Comparison of ENCODE assay signal across 8 cellular contexts in genomic region chr10:70115948-70116682, GRCh38. TPM values are rescaled to one million over a fixed set of nuclear protein-coding genes. Genes with fewer than 3 reads are reported as not detected.
DNase-seq lines count a peak whose midpoint lies in the region; ATAC-seq and TF ChIP-seq lines count a peak whose summit lies in the region.

No MANE protein-coding gene starts in this region.

- no peaks in the 10 kb centered on the region for H3K79me2 ChIP-seq in PC-3 (ENCODE audit: low read length)

- H3K4me3 ChIP-seq in CD4-positive, CD25-positive, alpha-beta regulatory T cell (ENCODE audit: low read depth, low read length) = no peak overlapping the region
- no peak overlapping the region for H3K4me3 ChIP-seq in PC-3 (ENCODE audit: low read length)
- no peak overlapping the region for H3K4me3 ChIP-seq in lower leg skin (ENCODE audit: low read depth, poor library complexity, severe bottlenecking)

- H3K4me1 Mint-ChIP-seq in CD4-positive, CD25-positive, alpha-beta regulatory T cell = peaks cover 0 to 8% (median 5%) of the 10 kb centered on the region in 4 donors
- H3K4me1 Mint-ChIP-seq in activated T-helper 17 cell treated with anti-CD3 and anti-CD28 coated beads, Interleukin-2, amount 50 U/mL, for 72 hours = peaks cover 6% of the 10 kb centered on the region
- H3K4me1 Mint-ChIP-seq in progenitor cell of endocrine pancreas (ENCODE audit: low read depth) = peaks cover 12% of the 10 kb centered on the region

- H3K4me1 ChIP-seq in CD4-positive, CD25-positive, alpha-beta regulatory T cell (ENCODE audit: control insufficient read depth, insufficient read depth, low read length, poor library complexity, severe bottlenecking) = no peaks in the 10 kb centered on the region
- H3K4me1 ChIP-seq in PC-3 (ENCODE audit: insufficient read depth, low read length) = no peaks in the 10 kb centered on the region

- no peaks in the 10 kb centered on the region for H3K9me3 Mint-ChIP-seq in CD4-positive, CD25-positive, alpha-beta regulatory T cell
- no peaks in the 10 kb centered on the region for H3K9me3 Mint-ChIP-seq in activated T-helper 17 cell treated with anti-CD3 and anti-CD28 coated beads, Interleukin-2, amount 50 U/mL, for 72 hours
- H3K9me3 Mint-ChIP-seq in progenitor cell of endocrine pancreas (ENCODE audit: low read depth) = no peaks in the 10 kb centered on the region

- no peak overlapping the region for H3K9ac ChIP-seq in PC-3 (ENCODE audit: low read length)

- H3K27ac Mint-ChIP-seq in CD4-positive, CD25-positive, alpha-beta regulatory T cell = peak overlapping the region in 1 of 3 donors; percentile 55
- H3K27ac Mint-ChIP-seq in activated T-helper 17 cell treated with anti-CD3 and anti-CD28 coated beads, Interleukin-2, amount 50 U/mL, for 72 hours = peak overlapping the region; percentile 78
- peak overlapping the region; percentile 3 for H3K27ac Mint-ChIP-seq in progenitor cell of endocrine pancreas

- peak; percentile 67 to 71 for ATAC-seq in CD4-positive, CD25-positive, alpha-beta regulatory T cell (ENCODE audit: low read depth in 2 of 2)
- ATAC-seq in PC-3 (peak; percentile 85), HG03108 (IDR thresholded peaks at IDR 0.05; ENCODE audit: unreplicated experiment) (no peak)
- ATAC-seq in activated T-helper 17 cell treated with anti-CD3 and anti-CD28 coated beads, Interleukin-2, amount 50 U/mL, for 72 hours (replicated peaks) = peak; percentile 69

- no peak overlapping the region for H3K27ac ChIP-seq in CD4-positive, CD25-positive, alpha-beta regulatory T cell (ENCODE audit: insufficient read depth, low read length, poor library complexity, severe bottlenecking)
- H3K27ac ChIP-seq in PC-3 (ENCODE audit: low read length) = no peak overlapping the region

- no peak for TF ChIP-seq POLR2A in lower leg skin (IDR thresholded peaks at IDR 0.05)

- H3K4me3 Mint-ChIP-seq in CD4-positive, CD25-positive, alpha-beta regulatory T cell = no peak overlapping the region
- H3K4me3 Mint-ChIP-seq in activated T-helper 17 cell treated with anti-CD3 and anti-CD28 coated beads, Interleukin-2, amount 50 U/mL, for 72 hours = no peak overlapping the region
- no peak overlapping the region for H3K4me3 Mint-ChIP-seq in progenitor cell of endocrine pancreas (ENCODE audit: low read depth)

- POLR2A ChIA-PET in HEK293T (lab: Yijun Ruan, JAX) (interaction anchor here (1.6 to 4.7 kb wide), 2 partner anchors 30 to 55 kb away, joined by 5 to 41 read pairs; partner anchors contain the start of genes SAR1A and TYSND1), PC-3 (lab: Charles Lee; ENCODE audit: unreplicated experiment) (no interaction called here)

- H3K9me3 ChIP-seq in CD4-positive, CD25-positive, alpha-beta regulatory T cell (ENCODE audit: control insufficient read depth in 2 of 2, low read length in 2 of 2) = no peaks in the 10 kb centered on the region
- no peaks in the 10 kb centered on the region for H3K9me3 ChIP-seq in PC-3 (ENCODE audit: low read length)

- intact Hi-C loops in PC-3 (cut with micrococcal nuclease) (loop anchor here (1.0 kb wide), 1 partner anchor 30 kb away; the partner anchor contains the start of gene TYSND1), lower leg skin (cut with DNase I; ENCODE audit: low total_unique reads) (no loop called here)

- no TSS peak for BruUV-seq in PC-3 (replicated peaks; lab: Mats Ljungman, UMichigan)

- H3K36me3 ChIP-seq in CD4-positive, CD25-positive, alpha-beta regulatory T cell (ENCODE audit: control insufficient read depth, insufficient read depth, low read length) = peaks cover 11% of the 10 kb centered on the region
- peaks cover 73% of the 10 kb centered on the region for H3K36me3 ChIP-seq in PC-3 (ENCODE audit: low read depth, low read length)

- H2AFZ ChIP-seq in PC-3 (ENCODE audit: low read length) = no peak overlapping the region

- no peaks in the 10 kb centered on the region for H3K9me2 ChIP-seq in PC-3 (replicated peaks; ENCODE audit: low read length)

- H3K27me3 Mint-ChIP-seq in CD4-positive, CD25-positive, alpha-beta regulatory T cell = no peaks in the 10 kb centered on the region
- no peaks in the 10 kb centered on the region for H3K27me3 Mint-ChIP-seq in activated T-helper 17 cell treated with anti-CD3 and anti-CD28 coated beads, Interleukin-2, amount 50 U/mL, for 72 hours
- H3K27me3 Mint-ChIP-seq in progenitor cell of endocrine pancreas = no peaks in the 10 kb centered on the region

- peak; percentile 44 to 59 (median 58) for DNase-seq in CD4-positive, CD25-positive, alpha-beta regulatory T cell
- DNase-seq in HEK293T (ENCODE audit: extremely low spot score) = peak; percentile 80
- peak; percentile 86 for DNase-seq in PC-3
- peak; percentile 55 for DNase-seq in glomerular visceral epithelial cell (ENCODE audit: extremely low spot score)
- peak; percentile 49 for DNase-seq in progenitor cell of endocrine pancreas (ENCODE audit: low spot score, unreplicated experiment)
- no peak for DNase-seq in lower leg skin (ENCODE audit: low spot score in 2 of 2)

- no peaks in the 10 kb centered on the region for H3F3A ChIP-seq in PC-3 (ENCODE audit: low read length, unreplicated experiment)

- TF ChIP-seq CTCF in PC-3 (conservative IDR thresholded peaks at IDR 0.05; ENCODE audit: low read depth, low read length) (peak; percentile 100), progenitor cell of endocrine pancreas (IDR thresholded peaks at IDR 0.05; ENCODE audit: unreplicated experiment) (peak; percentile 93), lower leg skin (IDR thresholded peaks at IDR 0.05) (peak in 1 of 3 donors; percentile 46)

- H3K36me3 Mint-ChIP-seq in CD4-positive, CD25-positive, alpha-beta regulatory T cell = peaks cover 19% of the 10 kb centered on the region
- H3K36me3 Mint-ChIP-seq in activated T-helper 17 cell treated with anti-CD3 and anti-CD28 coated beads, Interleukin-2, amount 50 U/mL, for 72 hours (ENCODE audit: low read depth) = peaks cover 51% of the 10 kb centered on the region
- H3K36me3 Mint-ChIP-seq in progenitor cell of endocrine pancreas (ENCODE audit: insufficient read depth) = peaks cover 24% of the 10 kb centered on the region

- H4K20me1 ChIP-seq in PC-3 (ENCODE audit: low read length) = no peaks in the 10 kb centered on the region

- CTCF ChIA-PET in HEK293T (lab: Yijun Ruan, JAX) (interaction anchor here (0.6 to 2.6 kb wide), 18 partner anchors 9 to 1591 kb away, joined by 3 to 24 read pairs (median 4); partner anchors contain the start of genes MACROH2A2 and TYSND1), PC-3 (lab: Charles Lee) (interaction anchor here (0.6 to 3.1 kb wide), 8 partner anchors 21 to 346 kb away, joined by 3 to 50 read pairs (median 4); partner anchors contain the start of gene TYSND1)

- no peaks in the 10 kb centered on the region for H3K27me3 ChIP-seq in CD4-positive, CD25-positive, alpha-beta regulatory T cell (ENCODE audit: control insufficient read depth, insufficient read depth, low read length)
- no peaks in the 10 kb centered on the region for H3K27me3 ChIP-seq in PC-3 (ENCODE audit: low read length)

- H3K4me2 ChIP-seq in PC-3 (ENCODE audit: low read length) = no peak overlapping the region

- WGBS in lower leg skin, 2 donors = 49 to 50% methylated on average over 12 of the region's 12 CpGs

TF ChIP-seq in HEK293T, 16 proteins besides CTCF, POLR2A, EP300 and RAD21:
- TF ChIP-seq LEF1 (IDR thresholded peaks at IDR 0.05; ENCODE audit: borderline replicate concordance) = no peak
- TF ChIP-seq NFRKB (IDR thresholded peaks at IDR 0.05) = no peak
- TF ChIP-seq L3MBTL2 (conservative IDR thresholded peaks at IDR 0.05) = no peak
- no peak for TF ChIP-seq TARDBP (IDR thresholded peaks at IDR 0.05)
- no peak for TF ChIP-seq BHLHE40 (IDR thresholded peaks at IDR 0.05; ENCODE audit: borderline replicate concordance)
- no peak for TF ChIP-seq CTBP1 (IDR thresholded peaks at IDR 0.05; ENCODE audit: borderline replicate concordance)
- no peak for TF ChIP-seq ELF4 (IDR thresholded peaks at IDR 0.05)
- TF ChIP-seq SP1 (IDR thresholded peaks at IDR 0.05) = no peak
- TF ChIP-seq, protein P1, sequence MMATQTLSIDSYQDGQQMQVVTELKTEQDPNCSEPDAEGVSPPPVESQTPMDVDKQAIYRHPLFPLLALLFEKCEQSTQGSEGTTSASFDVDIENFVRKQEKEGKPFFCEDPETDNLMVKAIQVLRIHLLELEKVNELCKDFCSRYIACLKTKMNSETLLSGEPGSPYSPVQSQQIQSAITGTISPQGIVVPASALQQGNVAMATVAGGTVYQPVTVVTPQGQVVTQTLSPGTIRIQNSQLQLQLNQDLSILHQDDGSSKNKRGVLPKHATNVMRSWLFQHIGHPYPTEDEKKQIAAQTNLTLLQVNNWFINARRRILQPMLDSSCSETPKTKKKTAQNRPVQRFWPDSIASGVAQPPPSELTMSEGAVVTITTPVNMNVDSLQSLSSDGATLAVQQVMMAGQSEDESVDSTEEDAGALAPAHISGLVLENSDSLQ (IDR thresholded peaks at IDR 0.05) = no peak
- no peak for TF ChIP-seq ARNT (IDR thresholded peaks at IDR 0.05)
- TF ChIP-seq FOXK2 (IDR thresholded peaks at IDR 0.05) = no peak

RNA-seq across cellular contexts. Expression of gene AIFM2, which starts 16.5 kb away (rescaled TPM):
- 5.5 TPM for total RNA-seq in CD4-positive, CD25-positive, alpha-beta regulatory T cell
- 1 to 10 TPM; 2.0 to 2.4 (median 2.2) TPM for polyA plus RNA-seq in CD4-positive, CD25-positive, alpha-beta regulatory T cell
- total RNA-seq in PC-3 (2014; rRNA removed) = 29.2 and 39.0 TPM in 2 replicates
- 10 to 100 TPM; 11.3 to 14.3 TPM for total RNA-seq in activated T-helper 17 cell treated with anti-CD3 and anti-CD28 coated beads, Interleukin-2, amount 50 U/mL, for 72 hours
- 10.7 and 10.9 TPM in 2 replicates for total RNA-seq in progenitor cell of endocrine pancreas
- 1 to 10 TPM; 6.3 to 8.2 (median 7.0) TPM for total RNA-seq in lower leg skin

RNA-seq across cellular contexts. Expression of gene TYSND1, which starts 30.4 kb away (rescaled TPM):
- total RNA-seq in CD4-positive, CD25-positive, alpha-beta regulatory T cell = 15.2 TPM
- polyA plus RNA-seq in CD4-positive, CD25-positive, alpha-beta regulatory T cell = 10 to 100 TPM; 15.0 to 28.1 (median 20.3) TPM
- total RNA-seq in PC-3 (2014; rRNA removed) (78.2 and 87.3 TPM in 2 replicates), progenitor cell of endocrine pancreas (12.6 and 15.1 TPM in 2 replicates), lower leg skin (10 to 100 TPM; 39.8 to 47.4 (median 45.4) TPM)
- 10 to 100 TPM in 1 of 2 donors, 1 to 10 TPM in 1; 9.6 to 16.4 TPM for total RNA-seq in activated T-helper 17 cell treated with anti-CD3 and anti-CD28 coated beads, Interleukin-2, amount 50 U/mL, for 72 hours

RNA-seq across cellular contexts. Expression of gene SAR1A, which starts 54.2 kb away (rescaled TPM):
- total RNA-seq in CD4-positive, CD25-positive, alpha-beta regulatory T cell = 108 TPM
- 10 to 100 TPM; 14.5 to 46.4 (median 31.1) TPM for polyA plus RNA-seq in CD4-positive, CD25-positive, alpha-beta regulatory T cell
- total RNA-seq in PC-3 (2014; rRNA removed) (161 and 213 TPM in 2 replicates), progenitor cell of endocrine pancreas (93.0 and 94.4 TPM in 2 replicates), lower leg skin (10 to 100 TPM; 36.7 to 59.2 (median 45.1) TPM)
- total RNA-seq in activated T-helper 17 cell treated with anti-CD3 and anti-CD28 coated beads, Interleukin-2, amount 50 U/mL, for 72 hours = 10 to 100 TPM; 70.0 to 92.2 TPM

Comparison
In these comparisons a context has a peak if more than half of its experiments do, and no peak if none do; other contexts are left out.
1. DNase-seq: peak in CD4-positive, CD25-positive, alpha-beta regulatory T cell (3 of 3), HEK293T (single experiment), PC-3 (single experiment), glomerular visceral epithelial cell (single experiment) and progenitor cell of endocrine pancreas (single experiment); none in lower leg skin (0 of 2).